11 cellular contexts compared by ENCODE assay signal in genomic region chr6:149761438-149761837, GRCh38. TPM values are rescaled to one million over a fixed set of nuclear protein-coding genes. Genes with fewer than 3 reads are reported as not detected.
DNase-seq lines count a peak whose midpoint lies in the region; ATAC-seq, FAIRE-seq and TF ChIP-seq lines count a peak whose summit lies in the region.
"Had no signal": no experiment of that assay in that cellular context is flagged by ENCODE, and none has a peak within 500 bp of the region (broad histone marks: within the 10 kb centered on the region; RNA-seq: fewer than 3 reads in every experiment).

No MANE protein-coding gene starts in this region.

- peak; percentile 72 for FAIRE-seq in GM12891 (lab: Jason Lieb, UNC)

- H3K9me3 ChIP-seq in OCI-LY7 (ENCODE audit: low read length), result peaks cover 18% of the 10 kb centered on the region

- ATAC-seq in GM21367 (IDR thresholded peaks at IDR 0.05; ENCODE audit: unreplicated experiment), result peak; percentile 95
- peak; percentile 92 for ATAC-seq in HG03097 (IDR thresholded peaks at IDR 0.05; ENCODE audit: low FRiP score, unreplicated experiment)

- peaks cover 7% of the 10 kb centered on the region; the same call in 1 of the 2 replicates for H4K20me1 ChIP-seq in OCI-LY7 (ENCODE audit: insufficient read depth, low read length)

- H2AFZ ChIP-seq in OCI-LY7 (ENCODE audit: low read length), result no peak overlapping the region

- H3K4me2 ChIP-seq in OCI-LY7 (ENCODE audit: low read length), result peak overlapping the region; percentile 62

- H3K4me3 ChIP-seq in OCI-LY7 (ENCODE audit: low read depth, low read length, poor library complexity, severe bottlenecking), result peak overlapping the region; percentile 15

- no peak for TF ChIP-seq CTCF in OCI-LY7 (conservative IDR thresholded peaks at IDR 0.05; ENCODE audit: low read length)

- peaks cover 86% of the 10 kb centered on the region for H3K79me2 ChIP-seq in OCI-LY7 (ENCODE audit: insufficient read depth, low read depth, low read length)

- CTCF ChIA-PET in OCI-LY7 (lab: Charles Lee; ENCODE audit: unreplicated experiment), result no interaction called here

- no peak for TF ChIP-seq POLR2A in GM12891 (IDR thresholded peaks at IDR 0.05; ENCODE audit: low read depth, low read length)

- no TSS peak for BruUV-seq in OCI-LY7 (replicated peaks; lab: Mats Ljungman, UMichigan)

- no peaks in the 10 kb centered on the region for H3K9me2 ChIP-seq in OCI-LY7 (ENCODE audit: insufficient read depth, low read length)

- intact Hi-C loops in OCI-LY7 (cut with micrococcal nuclease; ENCODE audit: unreplicated experiment), result no loop called here

- POLR2A ChIA-PET in OCI-LY7 (lab: Charles Lee), result interaction anchor here (0.7 kb wide), 1 partner anchor 104 kb away, joined by 3 read pairs; no protein-coding TSS in a partner anchor

- peak overlapping the region; percentile 64 for H3K27ac ChIP-seq in OCI-LY7 (ENCODE audit: low read depth, low read length, poor library complexity, severe bottlenecking)
- H3K27ac ChIP-seq: WERI-Rb-1 had no signal

- peaks cover 64% of the 10 kb centered on the region for H3K36me3 ChIP-seq in OCI-LY7 (ENCODE audit: insufficient read depth, low read length)

- H3K4me1 ChIP-seq in OCI-LY7 (ENCODE audit: insufficient read depth, low read length, poor library complexity, severe bottlenecking), result peaks cover 25% of the 10 kb centered on the region

- DNase-seq in GM12891 (ENCODE audit: insufficient read length, low spot score) (no peak), OCI-LY7 (ENCODE audit: low spot score) (peak; percentile 61), NCI-H69 (lab: John Stamatoyannopoulos, UW) (no peak), NCI-H1436 treated with DMSO at 0.1 percent for 48 hours (lab: John Stamatoyannopoulos, UW) (no peak), cerebellar cortex (ENCODE audit: low spot score) (no peak), 8988T (no peak)
- DNase-seq: CD4-positive, alpha-beta memory T cell; H9; WERI-Rb-1 had no signal

TF ChIP-seq in GM12891, 5 proteins besides CTCF, POLR2A, EP300 and RAD21:
- TF ChIP-seq PAX5 (IDR thresholded peaks at IDR 0.05; ENCODE audit: insufficient read depth, low read length, severe bottlenecking), result no peak
- TF ChIP-seq SPI1 (IDR thresholded peaks at IDR 0.05; ENCODE audit: low read depth, low read length), result no peak
- TF ChIP-seq POU2F2 (IDR thresholded peaks at IDR 0.05; ENCODE audit: low read depth, low read length), result no peak
- no peak for TF ChIP-seq TAF1 (IDR thresholded peaks at IDR 0.05; ENCODE audit: low read depth, low read length)
- no peak for TF ChIP-seq POLR2AphosphoS5 (IDR thresholded peaks at IDR 0.05; ENCODE audit: low read depth, low read length)

RNA-seq across cellular contexts. Expression of gene PCMT1, which starts 11.9 kb away (rescaled TPM):
- polyA plus RNA-seq in GM12891 (2012; ENCODE audit: low read depth, missing spikeins), result 39.8 TPM
- 125 and 140 TPM in 2 replicates for total RNA-seq in OCI-LY7 (2014; rRNA removed; shearing (Covaris generic))
- 116 and 117 TPM in 2 replicates for total RNA-seq in OCI-LY7 (2022)

RNA-seq across cellular contexts. Expression of gene NUP43, which starts 15.1 kb away (rescaled TPM):
- 12.7 TPM for polyA plus RNA-seq in GM12891 (2012; ENCODE audit: low read depth, missing spikeins)
- 28.6 and 30.7 TPM in 2 replicates for total RNA-seq in OCI-LY7 (2014; rRNA removed; shearing (Covaris generic))
- total RNA-seq in OCI-LY7 (2022), result 72.4 and 73.0 TPM in 2 replicates

RNA-seq across cellular contexts. Expression of gene LATS1, which starts 43.5 kb away (rescaled TPM):
- 5.7 TPM for polyA plus RNA-seq in GM12891 (2012; ENCODE audit: low read depth, missing spikeins)
- 15.6 and 23.1 TPM in 2 replicates for total RNA-seq in OCI-LY7 (2014; rRNA removed; shearing (Covaris generic))
- total RNA-seq in OCI-LY7 (2022), result 30.3 and 30.7 TPM in 2 replicates
